38 cellular contexts compared by ENCODE assay signal in the genomic region with DNA sequence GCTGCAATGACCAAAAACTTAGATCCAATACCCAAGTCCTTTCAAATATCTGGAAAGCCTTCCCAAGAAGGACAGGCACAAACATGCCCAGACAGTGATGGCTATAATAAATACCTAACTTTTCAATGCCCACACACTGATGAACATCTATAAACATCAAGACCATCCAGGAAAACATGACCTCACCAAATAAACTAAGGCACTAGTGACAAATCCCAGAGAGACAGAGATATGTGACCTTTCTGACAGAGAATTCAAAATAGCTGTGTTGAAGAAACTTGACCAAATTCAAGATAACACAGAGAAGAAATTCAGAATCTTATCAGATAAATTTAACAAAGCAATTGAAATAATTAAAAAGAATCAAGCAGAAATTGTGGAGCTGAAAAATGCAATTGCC. TPM values are rescaled to one million over a fixed set of nuclear protein-coding genes. Genes with fewer than 3 reads are reported as not detected.
"Had no signal": no experiment of that assay in that cellular context is flagged by ENCODE, and none has a peak within 500 bp of the region (broad histone marks: within the 10 kb centered on the region; RNA-seq: fewer than 3 reads in every experiment).

No MANE protein-coding gene starts in this region.

- DNase-seq: activated CD4-positive, alpha-beta memory T cell treated with anti-CD3 and anti-CD28 coated beads, Interleukin-2, amount 10 ng/mL, durations not matched to agents 7 days and 5 days; activated CD4-positive, alpha-beta T cell treated with anti-CD3 and anti-CD28 coated beads for 1 hour; activated CD4-positive, alpha-beta T cell treated with anti-CD3 and anti-CD28 coated beads for 36 hours; activated CD4-positive, alpha-beta T cell treated with anti-CD3 and anti-CD28 coated beads for 48 hours; activated CD4-positive, alpha-beta T cell treated with anti-CD3 and anti-CD28 coated beads, Interleukin-2, amount 10 ng/mL, durations not matched to agents 7 days and 5 days; activated CD4-positive, alpha-beta T cell treated with anti-CD3 and anti-CD28 coated beads, Interleukin-2, amount 50 U/mL, for 48 hours; activated CD4-positive, CD25-positive, alpha-beta regulatory T cell; activated CD8-positive, alpha-beta memory T cell treated with anti-CD3 and anti-CD28 coated beads for 24 hours; activated CD8-positive, alpha-beta memory T cell treated with anti-CD3 and anti-CD28 coated beads, Interleukin-2, amount 10 ng/mL, durations not matched to agents 7 days and 5 days; activated CD8-positive, alpha-beta memory T cell treated with anti-CD3 and anti-CD28 coated beads, Interleukin-2, amount 50 U/mL, for 48 hours; activated CD8-positive, alpha-beta T cell treated with anti-CD3 and anti-CD28 coated beads, Interleukin-2, amount 10 ng/mL, durations not matched to agents 7 days and 5 days; activated effector memory CD4-positive, alpha-beta T cell treated with Interleukin-2 at 50 U/mL for 16 hours; activated gamma-delta T cell; activated naive CD4-positive, alpha-beta T cell treated with anti-CD3 and anti-CD28 coated beads, Interleukin-2, amount 10 ng/mL, durations not matched to agents 7 days and 5 days; activated naive CD4-positive, alpha-beta T cell treated with Interleukin-2 at 50 U/mL for 16 hours; activated naive CD8-positive, alpha-beta T cell treated with anti-CD3 and anti-CD28 coated beads, Interleukin-2, amount 10 ng/mL, durations not matched to agents 7 days and 5 days; activated naive CD8-positive, alpha-beta T cell treated with anti-CD3 and anti-CD28 coated beads, Interleukin-2, amount 50 U/mL, for 24 hours; activated T-cell treated with anti-CD3 and anti-CD28 coated beads, Interleukin-2, amount 50 U/mL, for 24 hours; activated T-cell treated with anti-CD3 and anti-CD28 coated beads, Interleukin-2, amount 50 U/mL, for 48 hours; amygdala; anterior cingulate cortex; central memory CD4-positive, alpha-beta T cell; T-helper 1 cell; T-helper 2 cell; T-helper 9 cell; WERI-Rb-1 had no signal

- H3K4me1 ChIP-seq: ascending aorta had no signal

- FAIRE-seq: TTC549 had no signal

- H3K4me3 Mint-ChIP-seq: activated CD4-positive, alpha-beta memory T cell treated with anti-CD3 and anti-CD28 coated beads, Interleukin-2, amount 10 ng/mL, durations not matched to agents 7 days and 5 days; activated CD4-positive, alpha-beta T cell treated with anti-CD3 and anti-CD28 coated beads for 36 hours; activated CD4-positive, alpha-beta T cell treated with anti-CD3 and anti-CD28 coated beads, Interleukin-2, amount 10 ng/mL, durations not matched to agents 7 days and 5 days; activated CD8-positive, alpha-beta memory T cell treated with anti-CD3 and anti-CD28 coated beads, Interleukin-2, amount 10 ng/mL, durations not matched to agents 7 days and 5 days; activated CD8-positive, alpha-beta T cell treated with anti-CD3 and anti-CD28 coated beads, Interleukin-2, amount 10 ng/mL, durations not matched to agents 7 days and 5 days; activated naive CD4-positive, alpha-beta T cell treated with anti-CD3 and anti-CD28 coated beads, Interleukin-2, amount 10 ng/mL, durations not matched to agents 7 days and 5 days; activated naive CD4-positive, alpha-beta T cell treated with anti-CD3 and anti-CD28 coated beads, Interleukin-2, amount 50 U/mL, for 24 hours; activated naive CD8-positive, alpha-beta T cell; activated naive CD8-positive, alpha-beta T cell treated with anti-CD3 and anti-CD28 coated beads, Interleukin-2, amount 10 ng/mL, durations not matched to agents 7 days and 5 days; activated naive CD8-positive, alpha-beta T cell treated with anti-CD3 and anti-CD28 coated beads, Interleukin-2, amount 50 U/mL, for 24 hours; activated T-cell treated with anti-CD3 and anti-CD28 coated beads, Interleukin-2, amount 50 U/mL, for 24 hours; brain; T-helper 1 cell treated with Interleukin-12 subunit alpha and Interleukin-12 subunit beta and Interleukin-4 antibody, amounts not matched to agents 30 μg/mL and 1 μg/mL, for 36 hours; T-helper 2 cell treated with Interferon-gamma antibody and Interleukin-4, amounts not matched to agents 5 μg/mL and 100 μg/mL, for 36 hours; WTC11 had no signal

- H3K27ac Mint-ChIP-seq: activated CD4-positive, alpha-beta memory T cell treated with anti-CD3 and anti-CD28 coated beads, Interleukin-2, amount 10 ng/mL, durations not matched to agents 7 days and 5 days; activated CD4-positive, alpha-beta T cell treated with anti-CD3 and anti-CD28 coated beads for 36 hours; activated CD4-positive, alpha-beta T cell treated with anti-CD3 and anti-CD28 coated beads, Interleukin-2, amount 10 ng/mL, durations not matched to agents 7 days and 5 days; activated CD8-positive, alpha-beta memory T cell treated with anti-CD3 and anti-CD28 coated beads, Interleukin-2, amount 10 ng/mL, durations not matched to agents 7 days and 5 days; activated CD8-positive, alpha-beta T cell treated with anti-CD3 and anti-CD28 coated beads, Interleukin-2, amount 10 ng/mL, durations not matched to agents 7 days and 5 days; activated naive CD4-positive, alpha-beta T cell treated with anti-CD3 and anti-CD28 coated beads, Interleukin-2, amount 10 ng/mL, durations not matched to agents 7 days and 5 days; activated naive CD4-positive, alpha-beta T cell treated with anti-CD3 and anti-CD28 coated beads, Interleukin-2, amount 50 U/mL, for 24 hours; activated naive CD8-positive, alpha-beta T cell; activated naive CD8-positive, alpha-beta T cell treated with anti-CD3 and anti-CD28 coated beads, Interleukin-2, amount 10 ng/mL, durations not matched to agents 7 days and 5 days; activated naive CD8-positive, alpha-beta T cell treated with anti-CD3 and anti-CD28 coated beads, Interleukin-2, amount 50 U/mL, for 24 hours; activated T-cell treated with anti-CD3 and anti-CD28 coated beads, Interleukin-2, amount 50 U/mL, for 24 hours; activated T-helper 2 cell treated with anti-CD3 and anti-CD28 coated beads, Interferon-gamma antibody, Interleukin-2, Interleukin-4, amounts not matched to agents 10 μg/mL and 5 μg/mL and 100 μg/mL, durations not matched to agents 14 hours and 24 hours and 36 hours; brain; T-helper 1 cell treated with Interleukin-12 subunit alpha and Interleukin-12 subunit beta and Interleukin-4 antibody, amounts not matched to agents 30 μg/mL and 1 μg/mL, for 36 hours; T-helper 2 cell treated with Interferon-gamma antibody and Interleukin-4, amounts not matched to agents 5 μg/mL and 100 μg/mL, for 36 hours; WTC11 had no signal

- H3K9me3 Mint-ChIP-seq: activated CD4-positive, alpha-beta memory T cell treated with anti-CD3 and anti-CD28 coated beads, Interleukin-2, amount 10 ng/mL, durations not matched to agents 7 days and 5 days; activated naive CD8-positive, alpha-beta T cell treated with anti-CD3 and anti-CD28 coated beads, Interleukin-2, amount 10 ng/mL, durations not matched to agents 7 days and 5 days had no signal

- H3K36me3 Mint-ChIP-seq: activated CD8-positive, alpha-beta memory T cell treated with anti-CD3 and anti-CD28 coated beads, Interleukin-2, amount 10 ng/mL, durations not matched to agents 7 days and 5 days; activated naive CD4-positive, alpha-beta T cell treated with anti-CD3 and anti-CD28 coated beads, Interleukin-2, amount 10 ng/mL, durations not matched to agents 7 days and 5 days; activated naive CD8-positive, alpha-beta T cell treated with anti-CD3 and anti-CD28 coated beads, Interleukin-2, amount 10 ng/mL, durations not matched to agents 7 days and 5 days; brain; WTC11 had no signal

- H3K36me3 ChIP-seq: ascending aorta had no signal

- H3K4me3 ChIP-seq: ascending aorta had no signal

- H3K4me1 Mint-ChIP-seq: activated CD4-positive, alpha-beta memory T cell treated with anti-CD3 and anti-CD28 coated beads, Interleukin-2, amount 10 ng/mL, durations not matched to agents 7 days and 5 days; activated CD4-positive, alpha-beta T cell treated with anti-CD3 and anti-CD28 coated beads for 36 hours; activated CD4-positive, alpha-beta T cell treated with anti-CD3 and anti-CD28 coated beads, Interleukin-2, amount 10 ng/mL, durations not matched to agents 7 days and 5 days; activated CD8-positive, alpha-beta memory T cell treated with anti-CD3 and anti-CD28 coated beads, Interleukin-2, amount 10 ng/mL, durations not matched to agents 7 days and 5 days; activated naive CD4-positive, alpha-beta T cell treated with anti-CD3 and anti-CD28 coated beads, Interleukin-2, amount 10 ng/mL, durations not matched to agents 7 days and 5 days; activated naive CD4-positive, alpha-beta T cell treated with anti-CD3 and anti-CD28 coated beads, Interleukin-2, amount 50 U/mL, for 24 hours; activated naive CD8-positive, alpha-beta T cell treated with anti-CD3 and anti-CD28 coated beads, Interleukin-2, amount 10 ng/mL, durations not matched to agents 7 days and 5 days; activated naive CD8-positive, alpha-beta T cell treated with anti-CD3 and anti-CD28 coated beads, Interleukin-2, amount 50 U/mL, for 24 hours; brain; WTC11 had no signal

- ATAC-seq: activated CD4-positive, alpha-beta T cell treated with anti-CD3 and anti-CD28 coated beads for 36 hours; activated CD4-positive, CD25-positive, alpha-beta regulatory T cell treated with anti-CD3 and anti-CD28 coated beads, Interleukin-2, amount 50 U/mL, for 24 hours; activated CD8-positive, alpha-beta memory T cell treated with anti-CD3 and anti-CD28 coated beads, Interleukin-2, amount 10 ng/mL, durations not matched to agents 7 days and 5 days; activated CD8-positive, alpha-beta T cell treated with anti-CD3 and anti-CD28 coated beads, Interleukin-2, amount 10 ng/mL, durations not matched to agents 7 days and 5 days; activated naive CD8-positive, alpha-beta T cell treated with anti-CD3 and anti-CD28 coated beads, Interleukin-2, amount 50 U/mL, for 24 hours; WTC11 had no signal

- H3K27ac ChIP-seq: ascending aorta, WERI-Rb-1 had no signal

- H3K27me3 ChIP-seq: ascending aorta had no signal

RNA-seq across cellular contexts. Expression of gene INSM2, which starts 38.7 kb away (rescaled TPM):
- total RNA-seq: activated CD4-positive, alpha-beta memory T cell treated with anti-CD3 and anti-CD28 coated beads, Interleukin-2, amount 10 ng/mL, durations not matched to agents 7 days and 5 days; activated CD4-positive, alpha-beta T cell treated with anti-CD3 and anti-CD28 coated beads for 36 hours; activated CD4-positive, alpha-beta T cell treated with anti-CD3 and anti-CD28 coated beads, Interleukin-2, amount 10 ng/mL, durations not matched to agents 7 days and 5 days; activated CD8-positive, alpha-beta memory T cell treated with anti-CD3 and anti-CD28 coated beads, Interleukin-2, amount 10 ng/mL, durations not matched to agents 7 days and 5 days; activated CD8-positive, alpha-beta T cell treated with anti-CD3 and anti-CD28 coated beads, Interleukin-2, amount 10 ng/mL, durations not matched to agents 7 days and 5 days; activated naive CD8-positive, alpha-beta T cell treated with anti-CD3 and anti-CD28 coated beads, Interleukin-2, amount 10 ng/mL, durations not matched to agents 7 days and 5 days; activated T-helper 2 cell treated with anti-CD3 and anti-CD28 coated beads, Interferon-gamma antibody, Interleukin-2, Interleukin-4, amounts not matched to agents 10 μg/mL and 5 μg/mL and 100 μg/mL, durations not matched to agents 14 hours and 24 hours and 36 hours; ascending aorta; cardiac septum had no signal
- polyA plus RNA-seq: adipose tissue had no signal
